Comparison of ENCODE assay signal across 1 cellular context in the genomic region with DNA sequence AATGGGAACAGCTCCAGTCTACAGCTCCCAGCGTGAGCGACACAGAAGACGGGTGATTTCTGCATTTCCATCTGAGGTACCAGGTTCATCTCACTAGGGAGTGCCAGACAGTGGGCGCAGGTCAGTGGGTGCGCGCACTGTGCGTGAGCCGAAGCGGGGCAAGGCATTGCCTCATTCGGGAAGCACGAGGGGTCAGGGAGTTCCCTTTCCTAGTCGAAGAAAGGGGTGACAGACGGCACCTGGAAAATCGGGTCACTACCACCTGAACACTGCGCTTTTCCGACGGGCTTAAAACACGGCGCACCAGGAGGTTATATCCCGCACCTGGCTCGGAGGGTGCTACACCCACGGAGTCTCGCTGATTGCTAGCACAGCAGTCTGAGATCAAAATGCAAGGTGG.
A peak's percentile ranks its signal among the peaks of the same experiment; 100 is the strongest.
DNase-seq lines count a peak whose midpoint lies in the region; TF ChIP-seq lines count a peak whose summit lies in the region.
"Not testable (repeated sequence)": the region's sequence is repeated elsewhere in the genome, so short reads cannot be mapped to it uniquely, and the experiment has no call there.

No MANE protein-coding gene starts in this region.

- TF ChIP-seq CTCF in PC-9 (conservative IDR thresholded peaks at IDR 0.05) = not testable (repeated sequence)

- intact Hi-C loops in PC-9 (cut with micrococcal nuclease; ENCODE audit: unreplicated experiment) = not testable (repeated sequence)

- CTCF ChIA-PET in PC-9 (lab: Charles Lee) = not testable (repeated sequence)

- POLR2A ChIA-PET in PC-9 (lab: Charles Lee; ENCODE audit: unreplicated experiment) = not testable (repeated sequence)

- H2AFZ ChIP-seq in PC-9 = not testable (repeated sequence)

- H3K9me2 ChIP-seq in PC-9 (ENCODE audit: insufficient read depth) = not testable (repeated sequence)

- H3K36me3 ChIP-seq in PC-9 (ENCODE audit: low read depth) = not testable (repeated sequence)

- H3K9me3 ChIP-seq in PC-9 (ENCODE audit: insufficient read depth, low read depth) = not testable (repeated sequence)

- H3K4me3 ChIP-seq in PC-9 = not testable (repeated sequence)

- H3K4me2 ChIP-seq in PC-9 = 0 out of 2 replicates have a peak overlapping the region, but pooled peaks have one; percentile 16

- not testable (repeated sequence) for H3K79me2 ChIP-seq in PC-9 (ENCODE audit: low read depth)

- H3K27me3 ChIP-seq in PC-9 (ENCODE audit: insufficient read depth, low read depth) = not testable (repeated sequence)

- H4K20me1 ChIP-seq in PC-9 (ENCODE audit: insufficient read depth) = not testable (repeated sequence)

- not testable (repeated sequence) for H3K4me1 ChIP-seq in PC-9 (replicated peaks; ENCODE audit: insufficient read depth)

- BruUV-seq in PC-9 (replicated peaks; lab: Mats Ljungman, UMichigan) = not testable (repeated sequence)

- H3F3A ChIP-seq in PC-9 (ENCODE audit: insufficient read depth, low read depth) = not testable (repeated sequence)

- H3K27ac ChIP-seq in PC-9 = not testable (repeated sequence)

- not testable (repeated sequence) for DNase-seq in PC-9
